1 cellular context compared by ENCODE assay signal in genomic region chr1:112619518-112620458, GRCh38.
TF ChIP-seq lines count a peak whose summit lies in the region.

TSS of gene CAPZA1 (plus strand) at chr1:112619832. CDS start at chr1:112619845, 13 bp downstream.

TF ChIP-seq in HepG2, 621 proteins besides CTCF, POLR2A, EP300 and RAD21 (continued from another document and continues in another):
- peak; percentile 29; the same call in 1 of the 2 replicates for TF ChIP-seq THRA (CRISPR knock-in tag; IDR thresholded peaks at IDR 0.05; ENCODE audit: borderline replicate concordance)
- no peak for TF ChIP-seq GZF1 (CRISPR knock-in tag; IDR thresholded peaks at IDR 0.05)
- TF ChIP-seq ZKSCAN1 (IDR thresholded peaks at IDR 0.05; ENCODE audit: low read length): no peak
- no peak for TF ChIP-seq PCBP1 (IDR thresholded peaks at IDR 0.05; ENCODE audit: borderline replicate concordance, low read depth, low read length)
- TF ChIP-seq GLI4 (CRISPR knock-in tag; IDR thresholded peaks at IDR 0.05; ENCODE audit: borderline replicate concordance): 0 out of 2 replicates have a peak, but pooled peaks have one; percentile 34
- peak; percentile 60; the same call in 1 of the 2 replicates for TF ChIP-seq HDAC1 (CRISPR knock-in tag; IDR thresholded peaks at IDR 0.05)
- 0 out of 2 replicates have a peak, but pooled peaks have one; percentile 3 for TF ChIP-seq RORA (CRISPR knock-in tag; IDR thresholded peaks at IDR 0.05)
- peak; percentile 94 for TF ChIP-seq ATF1 (CRISPR knock-in tag; IDR thresholded peaks at IDR 0.05)
- no peak for TF ChIP-seq ZXDC (CRISPR knock-in tag; IDR thresholded peaks at IDR 0.05)
- TF ChIP-seq, protein P1, sequence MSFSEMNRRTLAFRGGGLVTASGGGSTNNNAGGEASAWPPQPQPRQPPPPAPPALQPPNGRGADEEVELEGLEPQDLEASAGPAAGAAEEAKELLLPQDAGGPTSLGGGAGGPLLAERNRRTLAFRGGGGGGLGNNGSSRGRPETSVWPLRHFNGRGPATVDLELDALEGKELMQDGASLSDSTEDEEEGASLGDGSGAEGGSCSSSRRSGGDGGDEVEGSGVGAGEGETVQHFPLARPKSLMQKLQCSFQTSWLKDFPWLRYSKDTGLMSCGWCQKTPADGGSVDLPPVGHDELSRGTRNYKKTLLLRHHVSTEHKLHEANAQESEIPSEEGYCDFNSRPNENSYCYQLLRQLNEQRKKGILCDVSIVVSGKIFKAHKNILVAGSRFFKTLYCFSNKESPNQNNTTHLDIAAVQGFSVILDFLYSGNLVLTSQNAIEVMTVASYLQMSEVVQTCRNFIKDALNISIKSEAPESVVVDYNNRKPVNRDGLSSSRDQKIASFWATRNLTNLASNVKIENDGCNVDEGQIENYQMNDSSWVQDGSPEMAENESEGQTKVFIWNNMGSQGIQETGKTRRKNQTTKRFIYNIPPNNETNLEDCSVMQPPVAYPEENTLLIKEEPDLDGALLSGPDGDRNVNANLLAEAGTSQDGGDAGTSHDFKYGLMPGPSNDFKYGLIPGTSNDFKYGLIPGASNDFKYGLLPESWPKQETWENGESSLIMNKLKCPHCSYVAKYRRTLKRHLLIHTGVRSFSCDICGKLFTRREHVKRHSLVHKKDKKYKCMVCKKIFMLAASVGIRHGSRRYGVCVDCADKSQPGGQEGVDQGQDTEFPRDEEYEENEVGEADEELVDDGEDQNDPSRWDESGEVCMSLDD (CRISPR knock-in tag; IDR thresholded peaks at IDR 0.05; ENCODE audit: borderline replicate concordance): no peak; the same call in 1 of the 2 replicates
- TF ChIP-seq, protein P2, sequence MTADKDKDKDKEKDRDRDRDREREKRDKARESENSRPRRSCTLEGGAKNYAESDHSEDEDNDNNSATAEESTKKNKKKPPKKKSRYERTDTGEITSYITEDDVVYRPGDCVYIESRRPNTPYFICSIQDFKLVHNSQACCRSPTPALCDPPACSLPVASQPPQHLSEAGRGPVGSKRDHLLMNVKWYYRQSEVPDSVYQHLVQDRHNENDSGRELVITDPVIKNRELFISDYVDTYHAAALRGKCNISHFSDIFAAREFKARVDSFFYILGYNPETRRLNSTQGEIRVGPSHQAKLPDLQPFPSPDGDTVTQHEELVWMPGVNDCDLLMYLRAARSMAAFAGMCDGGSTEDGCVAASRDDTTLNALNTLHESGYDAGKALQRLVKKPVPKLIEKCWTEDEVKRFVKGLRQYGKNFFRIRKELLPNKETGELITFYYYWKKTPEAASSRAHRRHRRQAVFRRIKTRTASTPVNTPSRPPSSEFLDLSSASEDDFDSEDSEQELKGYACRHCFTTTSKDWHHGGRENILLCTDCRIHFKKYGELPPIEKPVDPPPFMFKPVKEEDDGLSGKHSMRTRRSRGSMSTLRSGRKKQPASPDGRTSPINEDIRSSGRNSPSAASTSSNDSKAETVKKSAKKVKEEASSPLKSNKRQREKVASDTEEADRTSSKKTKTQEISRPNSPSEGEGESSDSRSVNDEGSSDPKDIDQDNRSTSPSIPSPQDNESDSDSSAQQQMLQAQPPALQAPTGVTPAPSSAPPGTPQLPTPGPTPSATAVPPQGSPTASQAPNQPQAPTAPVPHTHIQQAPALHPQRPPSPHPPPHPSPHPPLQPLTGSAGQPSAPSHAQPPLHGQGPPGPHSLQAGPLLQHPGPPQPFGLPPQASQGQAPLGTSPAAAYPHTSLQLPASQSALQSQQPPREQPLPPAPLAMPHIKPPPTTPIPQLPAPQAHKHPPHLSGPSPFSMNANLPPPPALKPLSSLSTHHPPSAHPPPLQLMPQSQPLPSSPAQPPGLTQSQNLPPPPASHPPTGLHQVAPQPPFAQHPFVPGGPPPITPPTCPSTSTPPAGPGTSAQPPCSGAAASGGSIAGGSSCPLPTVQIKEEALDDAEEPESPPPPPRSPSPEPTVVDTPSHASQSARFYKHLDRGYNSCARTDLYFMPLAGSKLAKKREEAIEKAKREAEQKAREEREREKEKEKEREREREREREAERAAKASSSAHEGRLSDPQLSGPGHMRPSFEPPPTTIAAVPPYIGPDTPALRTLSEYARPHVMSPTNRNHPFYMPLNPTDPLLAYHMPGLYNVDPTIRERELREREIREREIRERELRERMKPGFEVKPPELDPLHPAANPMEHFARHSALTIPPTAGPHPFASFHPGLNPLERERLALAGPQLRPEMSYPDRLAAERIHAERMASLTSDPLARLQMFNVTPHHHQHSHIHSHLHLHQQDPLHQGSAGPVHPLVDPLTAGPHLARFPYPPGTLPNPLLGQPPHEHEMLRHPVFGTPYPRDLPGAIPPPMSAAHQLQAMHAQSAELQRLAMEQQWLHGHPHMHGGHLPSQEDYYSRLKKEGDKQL (CRISPR knock-in tag; IDR thresholded peaks at IDR 0.05; ENCODE audit: low read depth): no peak
- TF ChIP-seq IRF1 (CRISPR knock-in tag; IDR thresholded peaks at IDR 0.05; ENCODE audit: low read depth): no peak
- no peak for TF ChIP-seq HNRNPK (IDR thresholded peaks at IDR 0.05; ENCODE audit: low read depth, low read length, poor library complexity, severe bottlenecking)
- TF ChIP-seq, protein P3, sequence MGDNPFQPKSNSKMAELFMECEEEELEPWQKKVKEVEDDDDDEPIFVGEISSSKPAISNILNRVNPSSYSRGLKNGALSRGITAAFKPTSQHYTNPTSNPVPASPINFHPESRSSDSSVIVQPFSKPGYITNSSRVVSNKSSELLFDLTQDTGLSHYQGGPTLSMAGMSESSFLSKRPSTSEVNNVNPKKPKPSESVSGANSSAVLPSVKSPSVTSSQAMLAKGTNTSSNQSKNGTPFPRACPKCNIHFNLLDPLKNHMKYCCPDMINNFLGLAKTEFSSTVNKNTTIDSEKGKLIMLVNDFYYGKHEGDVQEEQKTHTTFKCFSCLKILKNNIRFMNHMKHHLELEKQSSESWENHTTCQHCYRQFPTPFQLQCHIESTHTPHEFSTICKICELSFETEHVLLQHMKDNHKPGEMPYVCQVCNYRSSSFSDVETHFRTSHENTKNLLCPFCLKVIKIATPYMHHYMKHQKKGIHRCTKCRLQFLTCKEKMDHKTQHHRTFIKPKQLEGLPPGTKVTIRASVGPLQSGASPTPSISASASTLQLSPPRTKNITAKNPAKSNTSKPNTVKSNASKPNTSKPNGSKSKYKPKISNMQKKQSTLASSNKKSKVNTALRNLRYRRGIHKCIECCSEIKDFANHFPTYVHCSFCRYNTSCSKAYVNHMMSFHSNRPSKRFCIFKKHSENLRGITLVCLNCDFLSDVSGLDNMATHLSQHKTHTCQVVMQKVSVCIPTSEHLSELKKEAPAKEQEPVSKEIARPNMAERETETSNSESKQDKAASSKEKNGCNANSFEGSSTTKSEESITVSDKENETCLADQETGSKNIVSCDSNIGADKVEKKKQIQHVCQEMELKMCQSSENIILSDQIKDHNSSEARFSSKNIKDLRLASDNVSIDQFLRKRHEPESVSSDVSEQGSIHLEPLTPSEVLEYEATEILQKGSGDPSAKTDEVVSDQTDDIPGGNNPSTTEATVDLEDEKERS (CRISPR knock-in tag; IDR thresholded peaks at IDR 0.05): no peak
- no peak for TF ChIP-seq STAT5B (CRISPR knock-in tag; IDR thresholded peaks at IDR 0.05)
- no peak for TF ChIP-seq CBX5 (CRISPR knock-in tag; IDR thresholded peaks at IDR 0.05; ENCODE audit: borderline replicate concordance)
- TF ChIP-seq, protein P4, sequence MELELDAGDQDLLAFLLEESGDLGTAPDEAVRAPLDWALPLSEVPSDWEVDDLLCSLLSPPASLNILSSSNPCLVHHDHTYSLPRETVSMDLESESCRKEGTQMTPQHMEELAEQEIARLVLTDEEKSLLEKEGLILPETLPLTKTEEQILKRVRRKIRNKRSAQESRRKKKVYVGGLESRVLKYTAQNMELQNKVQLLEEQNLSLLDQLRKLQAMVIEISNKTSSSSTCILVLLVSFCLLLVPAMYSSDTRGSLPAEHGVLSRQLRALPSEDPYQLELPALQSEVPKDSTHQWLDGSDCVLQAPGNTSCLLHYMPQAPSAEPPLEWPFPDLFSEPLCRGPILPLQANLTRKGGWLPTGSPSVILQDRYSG (CRISPR knock-in tag; IDR thresholded peaks at IDR 0.05): peak; percentile 57; the same call in 1 of the 2 replicates
- TF ChIP-seq ZNF674 (CRISPR knock-in tag; IDR thresholded peaks at IDR 0.05; ENCODE audit: low read depth): no peak
- TF ChIP-seq KDM5B (CRISPR knock-in tag; IDR thresholded peaks at IDR 0.05; ENCODE audit: borderline replicate concordance): 0 out of 2 replicates have a peak, but pooled peaks have one; percentile 60
- no peak for TF ChIP-seq ATF7-NPFF (CRISPR knock-in tag; IDR thresholded peaks at IDR 0.05; ENCODE audit: low read depth)
- TF ChIP-seq CEBPB (IDR thresholded peaks at IDR 0.05; ENCODE audit: borderline replicate concordance, low read depth, low read length): peak; percentile 52; the same call in 1 of the 2 replicates
- TF ChIP-seq ZNF776 (CRISPR knock-in tag; IDR thresholded peaks at IDR 0.05): no peak
- no peak for TF ChIP-seq ZNF33B (CRISPR knock-in tag; IDR thresholded peaks at IDR 0.05)
- TF ChIP-seq AKAP8 (CRISPR knock-in tag; IDR thresholded peaks at IDR 0.05): no peak
- TF ChIP-seq, protein P5, sequence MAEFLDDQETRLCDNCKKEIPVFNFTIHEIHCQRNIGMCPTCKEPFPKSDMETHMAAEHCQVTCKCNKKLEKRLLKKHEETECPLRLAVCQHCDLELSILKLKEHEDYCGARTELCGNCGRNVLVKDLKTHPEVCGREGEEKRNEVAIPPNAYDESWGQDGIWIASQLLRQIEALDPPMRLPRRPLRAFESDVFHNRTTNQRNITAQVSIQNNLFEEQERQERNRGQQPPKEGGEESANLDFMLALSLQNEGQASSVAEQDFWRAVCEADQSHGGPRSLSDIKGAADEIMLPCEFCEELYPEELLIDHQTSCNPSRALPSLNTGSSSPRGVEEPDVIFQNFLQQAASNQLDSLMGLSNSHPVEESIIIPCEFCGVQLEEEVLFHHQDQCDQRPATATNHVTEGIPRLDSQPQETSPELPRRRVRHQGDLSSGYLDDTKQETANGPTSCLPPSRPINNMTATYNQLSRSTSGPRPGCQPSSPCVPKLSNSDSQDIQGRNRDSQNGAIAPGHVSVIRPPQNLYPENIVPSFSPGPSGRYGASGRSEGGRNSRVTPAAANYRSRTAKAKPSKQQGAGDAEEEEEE (CRISPR knock-in tag; IDR thresholded peaks at IDR 0.05; ENCODE audit: borderline replicate concordance): no peak; the same call in 1 of the 2 replicates
- 0 out of 2 replicates have a peak, but pooled peaks have one; percentile 31 for TF ChIP-seq ZNF468 (CRISPR knock-in tag; IDR thresholded peaks at IDR 0.05)
- TF ChIP-seq FOXK1 (CRISPR knock-in tag; IDR thresholded peaks at IDR 0.05; ENCODE audit: borderline replicate concordance, low read depth): no peak
- TF ChIP-seq PAXIP1 (CRISPR knock-in tag; conservative IDR thresholded peaks at IDR 0.05): no peak; the same call in 1 of the 2 replicates
